Comparison of ENCODE assay signal across 19 cellular contexts in the genomic region with DNA sequence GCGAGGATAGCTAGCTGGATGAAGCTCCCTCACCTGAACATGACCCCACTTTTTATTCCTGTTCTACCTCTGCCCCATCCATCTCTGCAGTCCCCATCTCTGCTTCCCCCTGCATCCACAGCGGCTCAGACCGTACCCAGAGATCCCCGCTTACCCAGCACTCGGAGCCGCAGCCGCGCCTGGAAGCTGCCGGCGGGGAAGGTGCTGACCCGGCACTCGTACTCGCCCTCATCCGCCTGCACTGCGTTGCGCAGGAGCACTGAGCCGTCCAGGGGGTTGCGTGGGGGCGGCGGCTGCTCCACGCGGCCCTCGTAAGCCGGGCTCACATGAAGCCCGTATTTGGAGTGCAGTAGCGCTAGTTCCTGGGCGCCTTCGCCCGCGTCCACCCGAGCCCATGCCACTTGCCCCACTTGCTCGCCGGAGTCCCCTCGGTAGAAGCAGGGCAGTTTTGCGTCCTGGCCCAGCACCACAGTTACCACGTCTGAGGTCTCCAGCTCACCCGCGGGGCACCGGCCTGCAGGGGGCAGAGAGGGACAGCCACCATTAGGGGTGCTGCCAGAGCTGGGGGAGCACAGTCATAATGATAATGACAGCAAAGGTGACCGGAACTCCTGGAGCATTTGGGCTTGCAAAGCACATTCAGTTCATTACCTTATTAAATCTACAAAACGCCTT. TPM values are rescaled to one million over a fixed set of nuclear protein-coding genes. Genes with fewer than 3 reads are reported as not detected.
DNase-seq lines count a peak whose midpoint lies in the region; ATAC-seq and TF ChIP-seq lines count a peak whose summit lies in the region.
"Had no signal": no experiment of that assay in that cellular context is flagged by ENCODE, and none has a peak within 500 bp of the region (broad histone marks: within the 10 kb centered on the region; RNA-seq: fewer than 3 reads in every experiment).

No MANE protein-coding gene starts in this region.

- H2BK120ac ChIP-seq in neuronal stem cell (ENCODE audit: low read depth, low read length), result no peak overlapping the region

- H3K9me3 ChIP-seq in WERI-Rb-1 (ENCODE audit: severe bottlenecking) (no peaks in the 10 kb centered on the region), neuronal stem cell (replicated peaks in 1 of 2; ENCODE audit: control insufficient read depth in 2 of 2, insufficient read depth in 1 of 2, low read depth in 1 of 2, low read length in 2 of 2) (no peaks in the 10 kb centered on the region), SK-N-SH (no peaks in the 10 kb centered on the region)
- H3K9me3 ChIP-seq: sigmoid colon had no signal

- H3K4me3 ChIP-seq in WERI-Rb-1 (ENCODE audit: low read depth, low read length) (no peak overlapping the region), neuronal stem cell (ENCODE audit: low read length in 2 of 2) (no peak overlapping the region), SK-N-SH (ENCODE audit: low read depth in 2 of 2, low read length in 1 of 2) (no peak overlapping the region)
- H3K4me3 ChIP-seq: sigmoid colon had no signal

- H3K9ac ChIP-seq in neuronal stem cell (ENCODE audit: low read depth, low read length, poor library complexity), result no peak overlapping the region
- H3K9ac ChIP-seq in SK-N-SH, result no peak overlapping the region
- H3K9ac ChIP-seq: parathyroid adenoma had no signal

- TF ChIP-seq RAD21 in SK-N-SH (IDR thresholded peaks at IDR 0.05; ENCODE audit: low read length), result no peak

- H3K23ac ChIP-seq in neuronal stem cell (ENCODE audit: low read depth, low read length, poor library complexity), result peak overlapping the region; percentile 43

- H3K4ac ChIP-seq in neuronal stem cell (ENCODE audit: low read length), result no peak overlapping the region

- POLR2A ChIA-PET in SK-N-SH (lab: Yijun Ruan, JAX), result no interaction called here

- H3K79me1 ChIP-seq in neuronal stem cell (ENCODE audit: low read depth, low read length), result no peaks in the 10 kb centered on the region

- ATAC-seq in GM21717 (IDR thresholded peaks at IDR 0.05; ENCODE audit: unreplicated experiment), result no peak
- ATAC-seq: CD8-positive, alpha-beta T cell; natural killer cell had no signal

- H2BK5ac ChIP-seq in neuronal stem cell (ENCODE audit: low read length), result peak overlapping the region; percentile 32

- H2AK5ac ChIP-seq in neuronal stem cell (ENCODE audit: low read depth, low read length), result no peak overlapping the region

- no peak overlapping the region for H3K18ac ChIP-seq in neuronal stem cell (ENCODE audit: low read length)

- peaks cover 4 to 7% of the 10 kb centered on the region in 2 donors for H3K4me1 ChIP-seq in neuronal stem cell (ENCODE audit: control insufficient read depth in 2 of 2, insufficient read depth in 1 of 2, low read depth in 1 of 2, low read length in 2 of 2)
- peaks cover 7 to 8% of the 10 kb centered on the region in 2 experiments; a peak in 2 of 4 replicates for H3K4me1 ChIP-seq in SK-N-SH (ENCODE audit: control insufficient read depth in 1 of 2, insufficient read depth in 2 of 2, low read depth in 1 of 2, low read length in 1 of 2)
- H3K4me1 ChIP-seq: parathyroid adenoma, sigmoid colon had no signal

- H2BK12ac ChIP-seq in neuronal stem cell (ENCODE audit: low read length), result no peak overlapping the region

- H4K20me1 ChIP-seq in SK-N-SH (ENCODE audit: insufficient read depth), result no peaks in the 10 kb centered on the region

- DNase-seq in WERI-Rb-1, result no peak
- DNase-seq in neuronal stem cell (ENCODE audit: low spot score), result no peak
- DNase-seq in Kasumi-1 (lab: John Stamatoyannopoulos, UW), result no peak
- no peak for DNase-seq in SK-N-SH
- DNase-seq: activated CD4-positive, alpha-beta T cell treated with anti-CD3 and anti-CD28 coated beads, Interleukin-2, amount 50 U/mL, for 4 hours; activated naive CD4-positive, alpha-beta T cell treated with anti-CD3 and anti-CD28 coated beads for 36 hours; activated T-cell treated with anti-CD3 and anti-CD28 coated beads, Interleukin-2, amount 50 U/mL, for 24 hours; anterior cingulate cortex; CD8-positive, alpha-beta T cell; kidney; natural killer cell; NCI-H1105 treated with DMSO at 0.1 percent for 48 hours; NCI-H2107; NCI-H510A treated with DMSO at 0.1 percent for 48 hours; sigmoid colon; T-helper 1 cell had no signal

- no peaks in the 10 kb centered on the region for H3K9me2 ChIP-seq in SK-N-SH

- CTCF ChIA-PET in SK-N-SH (lab: Yijun Ruan, JAX), result interaction anchor here (0.6 to 22.7 kb wide), 3 partner anchors 17 to 901 kb away, joined by 3 to 198 read pairs (median 3); a partner anchor contains a TSS

- no peak overlapping the region for H4K91ac ChIP-seq in neuronal stem cell (ENCODE audit: low read depth, low read length, poor library complexity)

- H3K4me2 ChIP-seq in neuronal stem cell (ENCODE audit: insufficient read depth, low read length, poor library complexity, severe bottlenecking), result no peak overlapping the region
- no peak overlapping the region for H3K4me2 ChIP-seq in SK-N-SH

- H3K27me3 ChIP-seq in WERI-Rb-1 (ENCODE audit: insufficient read depth, low read depth, severe bottlenecking), result no peaks in the 10 kb centered on the region
- H3K27me3 ChIP-seq in neuronal stem cell (ENCODE audit: control insufficient read depth in 3 of 3, insufficient read depth in 3 of 3, low read depth in 1 of 3, low read length in 3 of 3), result peaks cover 0 to 8% (median 0%) of the 10 kb centered on the region in 3 experiments
- no peaks in the 10 kb centered on the region for H3K27me3 ChIP-seq in SK-N-SH (ENCODE audit: insufficient read depth)

- H2BK15ac ChIP-seq in neuronal stem cell (ENCODE audit: low read length), result no peak overlapping the region

- H2AFZ ChIP-seq in neuronal stem cell (ENCODE audit: low read length) (no peak overlapping the region), SK-N-SH (ENCODE audit: low read depth) (no peak overlapping the region)
- H2AFZ ChIP-seq: parathyroid adenoma had no signal

- H3F3A ChIP-seq in SK-N-SH (replicated peaks; ENCODE audit: insufficient read depth), result no peaks in the 10 kb centered on the region

- no peak for TF ChIP-seq EP300 in SK-N-SH (IDR thresholded peaks at IDR 0.05; ENCODE audit: borderline replicate concordance in 1 of 2, low read depth in 1 of 2, low read length in 1 of 2)

- TF ChIP-seq CTCF in GM12873 (IDR thresholded peaks at IDR 0.05; ENCODE audit: insufficient read depth, low read depth, low read length, missing control alignments) (peak; percentile 14), WERI-Rb-1 (IDR thresholded peaks at IDR 0.05; ENCODE audit: low read depth, low read length) (peak; percentile 17; the same call in 1 of the 2 replicates), SK-N-SH (IDR thresholded peaks at IDR 0.05) (no peak)

- H3K79me2 ChIP-seq in SK-N-SH (ENCODE audit: insufficient read depth), result no peaks in the 10 kb centered on the region
- H3K79me2 ChIP-seq: parathyroid adenoma had no signal

- H3K36me3 ChIP-seq in WERI-Rb-1 (no peaks in the 10 kb centered on the region), neuronal stem cell (replicated peaks in 1 of 2; ENCODE audit: control insufficient read depth in 2 of 2, insufficient read depth in 2 of 2, low read length in 2 of 2) (no peaks in the 10 kb centered on the region), SK-N-SH (replicated peaks in 1 of 2; ENCODE audit: control insufficient read depth in 1 of 2, insufficient read depth in 2 of 2, low read length in 1 of 2) (no peaks in the 10 kb centered on the region)
- H3K36me3 ChIP-seq: sigmoid colon had no signal

- H4K8ac ChIP-seq in neuronal stem cell (ENCODE audit: low read depth, low read length), result no peak overlapping the region

- H3K14ac ChIP-seq in neuronal stem cell (ENCODE audit: low read length), result no peak overlapping the region

- no CpG with 5 or more reads among the region's 41 CpGs for WGBS in neuronal stem cell (ENCODE audit: extremely low coverage in 2 of 2, insufficient read length in 2 of 2, insufficient replicate concordance in 1 of 2), 2 donors
- WGBS in SK-N-SH (ENCODE audit: low lambda C conversion rate), result 68% methylated on average over 22 of the region's 41 CpGs

- H3K27ac ChIP-seq in WERI-Rb-1, result no peak overlapping the region
- H3K27ac ChIP-seq in neuronal stem cell (replicated peaks; ENCODE audit: low read length), result no peak overlapping the region
- H3K27ac ChIP-seq in SK-N-SH (ENCODE audit: low read depth in 2 of 2, low read length in 1 of 2), result no peak overlapping the region
- H3K27ac ChIP-seq: parathyroid adenoma, sigmoid colon had no signal

TF ChIP-seq in SK-N-SH, 30 proteins besides CTCF, POLR2A, EP300 and RAD21:
- no peak for TF ChIP-seq POLR2AphosphoS5 (IDR thresholded peaks at IDR 0.05; ENCODE audit: low read depth, low read length)

RNA-seq across cellular contexts. Expression of a gene that starts 9.8 kb away (rescaled TPM):
- 0.13 TPM for polyA plus RNA-seq in neuronal stem cell (2013, experiment 1 of 2)
- polyA plus RNA-seq in neuronal stem cell (2013, experiment 2 of 2), result 0.10 TPM
- polyA plus RNA-seq in SK-N-SH (2012; rRNA removed), result 0.59 and 1.9 TPM in 2 replicates
- polyA plus RNA-seq in SK-N-SH (2012; cell fraction: cytosol; rRNA removed), result 1.0 and 1.2 TPM in 2 replicates
- 0.39 and 0.99 TPM in 2 replicates for polyA plus RNA-seq in SK-N-SH (2012; cell fraction: nucleus; rRNA removed)

RNA-seq across cellular contexts. Expression of a gene that starts 9.9 kb away (rescaled TPM):
- 0.11 TPM for polyA plus RNA-seq in neuronal stem cell (2013, experiment 1 of 2)
- 0.04 TPM for polyA plus RNA-seq in neuronal stem cell (2013, experiment 2 of 2)
- 0.05 TPM in 1 of 2 replicates, not detected in the other for polyA plus RNA-seq in SK-N-SH (2012; rRNA removed)
- polyA plus RNA-seq in SK-N-SH (2012; cell fraction: cytosol; rRNA removed), result 0.04 TPM in 2 replicates
- polyA plus RNA-seq in SK-N-SH (2012; cell fraction: nucleus; rRNA removed), result 0.15 and 0.25 TPM in 2 replicates

RNA-seq across cellular contexts. Expression of a gene that starts 18.6 kb away (rescaled TPM):
- 13.3 TPM for polyA plus RNA-seq in neuronal stem cell (2013, experiment 1 of 2)
- polyA plus RNA-seq in neuronal stem cell (2013, experiment 2 of 2), result 11.5 TPM
- 4.4 and 4.7 TPM in 2 replicates for polyA plus RNA-seq in SK-N-SH (2012; rRNA removed)
- 3.8 and 4.9 TPM in 2 replicates for polyA plus RNA-seq in SK-N-SH (2012; cell fraction: cytosol; rRNA removed)
- polyA plus RNA-seq in SK-N-SH (2012; cell fraction: nucleus; rRNA removed), result 11.9 and 12.4 TPM in 2 replicates

RNA-seq across cellular contexts. Expression of a gene that starts 33.8 kb away (rescaled TPM):
- polyA plus RNA-seq in neuronal stem cell (2013, experiment 1 of 2), result 37.4 TPM
- 35.9 TPM for polyA plus RNA-seq in neuronal stem cell (2013, experiment 2 of 2)
- 43.1 and 61.9 TPM in 2 replicates for polyA plus RNA-seq in SK-N-SH (2012; rRNA removed)
- polyA plus RNA-seq in SK-N-SH (2012; cell fraction: cytosol; rRNA removed), result 14.6 and 22.6 TPM in 2 replicates
- 204 and 232 TPM in 2 replicates for polyA plus RNA-seq in SK-N-SH (2012; cell fraction: nucleus; rRNA removed)

RNA-seq across cellular contexts. Expression of a gene that starts 38.3 kb away (rescaled TPM):
- polyA plus RNA-seq in neuronal stem cell (2013, experiment 1 of 2), result 313 TPM
- polyA plus RNA-seq in neuronal stem cell (2013, experiment 2 of 2), result 332 TPM
- 340 and 445 TPM in 2 replicates for polyA plus RNA-seq in SK-N-SH (2012; rRNA removed)
- 565 and 761 TPM in 2 replicates for polyA plus RNA-seq in SK-N-SH (2012; cell fraction: cytosol; rRNA removed)
- polyA plus RNA-seq in SK-N-SH (2012; cell fraction: nucleus; rRNA removed), result 81.8 and 90.8 TPM in 2 replicates
